In the genomic region with DNA sequence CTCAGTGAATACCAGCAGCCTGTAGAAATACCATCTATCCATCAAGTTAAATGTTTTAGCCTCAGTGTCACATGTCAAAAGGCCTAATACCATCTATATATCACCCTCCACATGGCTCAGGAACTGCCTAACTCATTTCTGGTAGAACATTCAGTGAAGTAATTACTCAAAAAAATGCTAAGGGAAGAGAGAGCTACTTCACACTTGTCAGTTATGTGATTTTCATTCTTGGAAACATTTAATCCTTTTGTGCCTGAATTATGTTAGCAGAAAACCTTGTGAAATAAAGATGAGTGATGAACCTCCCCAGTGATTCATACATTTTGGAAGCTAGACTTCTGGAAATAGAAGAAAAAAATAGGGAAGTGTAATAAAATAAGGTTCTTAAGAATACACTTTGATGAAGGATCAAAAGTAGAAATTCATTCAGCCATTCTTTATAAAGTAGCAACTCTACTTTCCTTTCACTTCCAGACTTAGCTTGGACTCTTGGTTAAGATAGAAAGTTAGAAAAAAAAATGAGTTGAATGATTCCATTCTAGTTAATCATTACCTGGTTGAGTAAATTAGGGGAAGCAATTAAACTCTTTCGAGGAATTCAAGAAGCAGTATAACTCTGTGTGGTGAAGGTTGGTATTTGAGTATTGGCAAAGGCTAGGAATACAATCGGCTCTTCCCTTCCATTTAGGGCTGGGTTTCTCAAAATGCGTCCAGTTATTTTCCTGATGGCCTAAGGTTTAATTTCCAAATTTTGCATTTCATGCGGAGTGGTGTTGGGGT, we compare ENCODE assay signal across 27 cellular contexts. TPM values are rescaled to one million over a fixed set of nuclear protein-coding genes. Genes with fewer than 3 reads are reported as not detected.
DNase-seq lines count a peak whose midpoint lies in the region; ATAC-seq, FAIRE-seq and TF ChIP-seq lines count a peak whose summit lies in the region.
"Had no signal": no experiment of that assay in that cellular context is flagged by ENCODE, and none has a peak within 500 bp of the region (broad histone marks: within the 10 kb centered on the region; RNA-seq: fewer than 3 reads in every experiment).

No MANE protein-coding gene starts in this region.

- no peak for FAIRE-seq in bronchial epithelial cell (lab: Jason Lieb, UNC)
- FAIRE-seq: A204.1, D721Med, G401.6, TTC549 had no signal

- intact Hi-C loops in left colon (cut with DNase I, micrococcal nuclease) = no loop called here

- H3K36me3 ChIP-seq in bronchial epithelial cell (ENCODE audit: control insufficient read depth, insufficient read depth, low read length) = no peaks in the 10 kb centered on the region
- H3K36me3 ChIP-seq: BLaER1, cardiac muscle cell, Peyer's patch had no signal

- DNase-seq in SIG-M5 treated with dmso at 0.1 percent for 504 hours (lab: John Stamatoyannopoulos, UW; ENCODE audit: unreplicated experiment) = peak; percentile 17
- DNase-seq in SIG-M5 (lab: John Stamatoyannopoulos, UW) = no peak
- peak; percentile 47 for DNase-seq in bronchial epithelial cell (ENCODE audit: low read depth)
- DNase-seq in left colon = no peak
- DNase-seq in superior temporal gyrus (ENCODE audit: extremely low spot score) = peak; percentile 45
- DNase-seq in hippocampal formation (lab: John Stamatoyannopoulos, UW) = no peak
- no peak for DNase-seq in SHP77 (lab: John Stamatoyannopoulos, UW)
- no peak for DNase-seq in activated CD4-positive, CD25-positive, alpha-beta regulatory T cell treated with anti-CD3 and anti-CD28 coated beads, Interleukin-2, amount 50 U/mL, for 72 hours
- DNase-seq: activated CD4-positive, alpha-beta T cell treated with anti-CD3 and anti-CD28 coated beads for 4 hours; dermis blood vessel endothelial cell; immature natural killer cell; mesenchymal stem cell; NCI-H1417; NCI-H774; Peyer's patch; posterior cingulate gyrus had no signal

- peak; percentile 79 for ATAC-seq in left colon
- ATAC-seq: activated T-helper 17 cell treated with anti-CD3 and anti-CD28 coated beads, Interleukin-2, amount 50 U/mL, for 72 hours; GM23338; natural killer cell treated with Interleukin-12 subunit alpha and Interleukin-12 subunit beta and Interleukin-15 and Interleukin-18, amount 100 ng/mL, for 72 hours had no signal

- H3K4me3 ChIP-seq in bronchial epithelial cell (ENCODE audit: low read depth, low read length) = no peak overlapping the region
- H3K4me3 ChIP-seq: BLaER1, cardiac muscle cell, GM23338, Peyer's patch had no signal

- TF ChIP-seq CTCF in bronchial epithelial cell (IDR thresholded peaks at IDR 0.05; ENCODE audit: insufficient read depth, low read length, severe bottlenecking) = no peak

- H3K27me3 ChIP-seq in bronchial epithelial cell (ENCODE audit: control insufficient read depth, insufficient read depth, low read length) = no peaks in the 10 kb centered on the region
- H3K27me3 ChIP-seq: BLaER1, cardiac muscle cell, Peyer's patch had no signal

RNA-seq across cellular contexts. Expression of a gene that starts 3.6 kb away (rescaled TPM):
- total RNA-seq in bronchial epithelial cell (not detected in 2 replicates), left colon (not detected)
- total RNA-seq: activated T-helper 17 cell treated with anti-CD3 and anti-CD28 coated beads, Interleukin-2, amount 50 U/mL, for 72 hours; cardiac muscle cell; dermis blood vessel endothelial cell; glomerular endothelial cell; GM23338; natural killer cell treated with Interleukin-12 subunit alpha and Interleukin-12 subunit beta and Interleukin-15 and Interleukin-18, amount 100 ng/mL, for 72 hours; Peyer's patch; urinary bladder had no signal

Comparison
In these comparisons a context has a peak if more than half of its experiments do, and no peak if none do; other contexts are left out.
1. DNase-seq: peak in SIG-M5 treated with dmso at 0.1 percent for 504 hours (single experiment), bronchial epithelial cell (single experiment) and superior temporal gyrus (single experiment); none in SIG-M5 (single experiment), left colon (0 of 2), hippocampal formation (0 of 2), SHP77 (0 of 2) and activated CD4-positive, CD25-positive, alpha-beta regulatory T cell treated with anti-CD3 and anti-CD28 coated beads, Interleukin-2, amount 50 U/mL, for 72 hours (single experiment).